ENCODE assay signal across 20 cellular contexts in genomic region chr6:112560651-112561050, GRCh38.
DNase-seq lines count a peak whose midpoint lies in the region; ATAC-seq and TF ChIP-seq lines count a peak whose summit lies in the region.
"Had no signal": no experiment of that assay in that cellular context is flagged by ENCODE, and none has a peak within 500 bp of the region (broad histone marks: within the 10 kb centered on the region; RNA-seq: fewer than 3 reads in every experiment).

No MANE protein-coding gene starts in this region.

- no peaks in the 10 kb centered on the region for H3F3A ChIP-seq in GM23338 (replicated peaks; ENCODE audit: low read depth)

- no peak overlapping the region for H3K4me3 Mint-ChIP-seq in GM23338

- H3K9me3 ChIP-seq in BE2C: no peaks in the 10 kb centered on the region
- H3K9me3 ChIP-seq: colonic mucosa, sigmoid colon, suprapubic skin had no signal

- H3K27ac ChIP-seq in GM23338 (ENCODE audit: low read depth): no peak overlapping the region
- H3K27ac ChIP-seq: colonic mucosa, sigmoid colon, suprapubic skin had no signal

- DNase-seq in BE2C (peak; percentile 16), GM23338 (ENCODE audit: low spot score) (peak; percentile 17), OCI-M1 (lab: John Stamatoyannopoulos, UW) (peak; percentile 58), choroid plexus epithelial cell (ENCODE audit: low read depth) (peak; percentile 12), GM13977 (ENCODE audit: low spot score) (no peak), SIG-M5 treated with dmso at 0.1 percent for 504 hours (lab: John Stamatoyannopoulos, UW; ENCODE audit: unreplicated experiment) (no peak), omental fat pad (ENCODE audit: low spot score) (no peak)
- DNase-seq: activated gamma-delta T cell treated with Interleukin-2 at 50 U/mL for 16 hours; AML-193; aorta; colonic mucosa; DMS153; erythroblast; Kasumi-1; midbrain; NCI-H2081 treated with DMSO at 0.1 percent for 48 hours; sigmoid colon; stimulated activated CD4-positive, alpha-beta T cell treated with anti-CD3 and anti-CD28 coated beads, Interleukin-2, amount 100 ng/mL, for 24 hours had no signal

- ATAC-seq in GM23338: peak; percentile 34; the same call in 2 of the 3 replicates
- ATAC-seq in HG03159 (IDR thresholded peaks at IDR 0.05; ENCODE audit: unreplicated experiment): no peak
- ATAC-seq in omental fat pad (ENCODE audit: low FRiP score): no peak

- no peaks in the 10 kb centered on the region; the same call in 2 of the 3 replicates for H3K9me3 Mint-ChIP-seq in GM23338

- peaks cover 2% of the 10 kb centered on the region for H3K27me3 Mint-ChIP-seq in GM23338 (ENCODE audit: insufficient read depth, low read depth, poor library complexity)

- no peaks in the 10 kb centered on the region for H3K4me1 ChIP-seq in BE2C
- H3K4me1 ChIP-seq in GM23338 (ENCODE audit: insufficient read depth): peaks cover 6% of the 10 kb centered on the region; the same call in 1 of the 2 replicates
- H3K4me1 ChIP-seq: colonic mucosa, suprapubic skin had no signal

- H3K4me3 ChIP-seq in BE2C (ENCODE audit: low read depth, low read length): no peak overlapping the region
- no peak overlapping the region for H3K4me3 ChIP-seq in GM23338
- H3K4me3 ChIP-seq in choroid plexus epithelial cell (ENCODE audit: low read depth, low read length): no peak overlapping the region
- H3K4me3 ChIP-seq: colonic mucosa, sigmoid colon, suprapubic skin had no signal

- H3K36me3 Mint-ChIP-seq in GM23338 (ENCODE audit: low read depth): no peaks in the 10 kb centered on the region

- in situ Hi-C loops in GM13977 (cut with MboI; ENCODE audit: low pct_unique_long_range_greater_than_20kb, low sequenced_read_pairs, unreplicated experiment): no loop called here

- no peaks in the 10 kb centered on the region for H4K20me1 ChIP-seq in GM23338 (replicated peaks; ENCODE audit: insufficient read depth)

- H3K9me2 ChIP-seq in GM23338 (ENCODE audit: insufficient read depth): no peaks in the 10 kb centered on the region; the same call in 1 of the 2 replicates

- no peak overlapping the region for H3K4me2 ChIP-seq in GM23338

- peaks cover 12% of the 10 kb centered on the region for H3K4me1 Mint-ChIP-seq in GM23338

- H3K36me3 ChIP-seq in BE2C (no peaks in the 10 kb centered on the region), GM23338 (ENCODE audit: insufficient read depth) (no peaks in the 10 kb centered on the region)
- H3K36me3 ChIP-seq: colonic mucosa, sigmoid colon, suprapubic skin had no signal

- no peak overlapping the region for H2AFZ ChIP-seq in GM23338

- no peaks in the 10 kb centered on the region for H3K79me2 ChIP-seq in GM23338 (replicated peaks; ENCODE audit: insufficient read depth)

- no peak overlapping the region for H3K27ac Mint-ChIP-seq in GM23338

- TF ChIP-seq CTCF in BE2C (IDR thresholded peaks at IDR 0.05; ENCODE audit: low read depth, low read length) (peak; percentile 35), GM23338 (conservative IDR thresholded peaks at IDR 0.05; ENCODE audit: low read depth in 2 of 2) (peak in 1 of 2 experiments; percentile 58; a peak in 3 of 4 replicates), choroid plexus epithelial cell (conservative IDR thresholded peaks at IDR 0.05; ENCODE audit: low read depth, low read length) (no peak), GM13977 (IDR thresholded peaks at IDR 0.05; ENCODE audit: extremely low read depth, insufficient read depth, missing control alignments) (no peak), omental fat pad (IDR thresholded peaks at IDR 0.05) (no peak)

- H3K27me3 ChIP-seq in BE2C (no peaks in the 10 kb centered on the region), GM23338 (ENCODE audit: insufficient read depth) (no peaks in the 10 kb centered on the region)
- H3K27me3 ChIP-seq: colonic mucosa, sigmoid colon, suprapubic skin had no signal

TF ChIP-seq in GM23338, 12 proteins besides CTCF, POLR2A, EP300 and RAD21 (continues in another document):
- no peak for TF ChIP-seq CREB1 (CRISPR knock-in tag; IDR thresholded peaks at IDR 0.05; ENCODE audit: low read depth)
- TF ChIP-seq ETS1 (IDR thresholded peaks at IDR 0.05): no peak
- TF ChIP-seq ZNF462 (CRISPR knock-in tag; IDR thresholded peaks at IDR 0.05): no peak
- no peak for TF ChIP-seq EZH2phosphoT487 (IDR thresholded peaks at IDR 0.05; ENCODE audit: unreplicated experiment)
- TF ChIP-seq ZNF114 (CRISPR knock-in tag; IDR thresholded peaks at IDR 0.05): no peak
- TF ChIP-seq NANOG (IDR thresholded peaks at IDR 0.05; ENCODE audit: borderline replicate concordance): no peak

Comparison
In these comparisons a context has a peak if more than half of its experiments do, and no peak if none do; other contexts are left out.
1. DNase-seq: peak in BE2C (single experiment), GM23338 (single experiment), OCI-M1 (single experiment) and choroid plexus epithelial cell (single experiment); none in GM13977 (single experiment), SIG-M5 treated with dmso at 0.1 percent for 504 hours (single experiment) and omental fat pad (single experiment).